In genomic region chr9:133931059-133931458, GRCh38 we compare ENCODE assay signal across 28 cellular contexts.
DNase-seq lines count a peak whose midpoint lies in the region; ATAC-seq and TF ChIP-seq lines count a peak whose summit lies in the region.
"Had no signal": no experiment of that assay in that cellular context is flagged by ENCODE, and none has a peak within 500 bp of the region (broad histone marks: within the 10 kb centered on the region; RNA-seq: fewer than 3 reads in every experiment).

No MANE protein-coding gene starts in this region.

- H3K9me3 ChIP-seq in uterus (no peaks in the 10 kb centered on the region), Peyer's patch (no peaks in the 10 kb centered on the region)
- H3K9me3 ChIP-seq: ascending aorta, heart left ventricle, mucosa of descending colon, pancreas had no signal

- H3K36me3 Mint-ChIP-seq in activated naive CD8-positive, alpha-beta T cell treated with anti-CD3 and anti-CD28 coated beads, Interleukin-2, amount 50 U/mL, for 24 hours (ENCODE audit: low read depth): no peaks in the 10 kb centered on the region
- H3K36me3 Mint-ChIP-seq in activated naive CD8-positive, alpha-beta T cell treated with anti-CD3 and anti-CD28 coated beads for 36 hours: no peaks in the 10 kb centered on the region
- H3K36me3 Mint-ChIP-seq: activated naive CD4-positive, alpha-beta T cell treated with anti-CD3 and anti-CD28 coated beads, Interleukin-2, amount 50 U/mL, for 72 hours had no signal

- no peak for TF ChIP-seq POLR2A in uterus (IDR thresholded peaks at IDR 0.05)
- no peak for TF ChIP-seq POLR2A in Peyer's patch (IDR thresholded peaks at IDR 0.05)

- intact Hi-C loops in uterus (cut with DNase I; ENCODE audit: low total_unique reads): no loop called here

- TF ChIP-seq CTCF in uterus (IDR thresholded peaks at IDR 0.05) (no peak), Peyer's patch (IDR thresholded peaks at IDR 0.05) (no peak)

- no peak overlapping the region for H3K4me3 ChIP-seq in uterus
- H3K4me3 ChIP-seq in Peyer's patch: no peak overlapping the region
- H3K4me3 ChIP-seq: ascending aorta, heart left ventricle, mucosa of descending colon, pancreas, SK-N-MC had no signal

- H3K4me3 Mint-ChIP-seq in activated naive CD8-positive, alpha-beta T cell treated with anti-CD3 and anti-CD28 coated beads, Interleukin-2, amount 50 U/mL, for 24 hours: no peak overlapping the region
- no peak overlapping the region for H3K4me3 Mint-ChIP-seq in activated naive CD8-positive, alpha-beta T cell treated with anti-CD3 and anti-CD28 coated beads for 36 hours
- H3K4me3 Mint-ChIP-seq: activated CD4-positive, alpha-beta T cell treated with anti-CD3 and anti-CD28 coated beads for 36 hours; CD14-positive monocyte; nephron; T-helper 1 cell treated with Interleukin-12 subunit alpha and Interleukin-12 subunit beta and Interleukin-4 antibody, amounts not matched to agents 30 μg/mL and 1 μg/mL, for 36 hours; type B pancreatic cell had no signal

- H3K36me3 ChIP-seq in uterus (no peaks in the 10 kb centered on the region), Peyer's patch (no peaks in the 10 kb centered on the region)
- H3K36me3 ChIP-seq: ascending aorta, heart left ventricle, pancreas had no signal

- no peaks in the 10 kb centered on the region for H3K4me1 Mint-ChIP-seq in activated naive CD8-positive, alpha-beta T cell treated with anti-CD3 and anti-CD28 coated beads, Interleukin-2, amount 50 U/mL, for 24 hours
- no peaks in the 10 kb centered on the region for H3K4me1 Mint-ChIP-seq in activated naive CD8-positive, alpha-beta T cell treated with anti-CD3 and anti-CD28 coated beads for 36 hours
- H3K4me1 Mint-ChIP-seq: activated CD4-positive, alpha-beta T cell treated with anti-CD3 and anti-CD28 coated beads for 36 hours; CD14-positive monocyte had no signal

- ATAC-seq in activated naive CD8-positive, alpha-beta T cell treated with anti-CD3 and anti-CD28 coated beads, Interleukin-2, amount 50 U/mL, for 24 hours: peak; percentile 17
- ATAC-seq in GM21423 (IDR thresholded peaks at IDR 0.05; ENCODE audit: unreplicated experiment): no peak
- ATAC-seq: activated CD4-positive, alpha-beta T cell treated with anti-CD3 and anti-CD28 coated beads for 36 hours; activated naive CD4-positive, alpha-beta T cell treated with anti-CD3 and anti-CD28 coated beads, Interleukin-2, amount 50 U/mL, for 72 hours; esophagus mucosa; heart left ventricle; mucosa of descending colon had no signal

- H3K4me1 ChIP-seq in uterus: peaks cover 0 to 8% of the 10 kb centered on the region in 2 donors
- peaks cover 0 to 20% (median 10%) of the 10 kb centered on the region in 4 donors for H3K4me1 ChIP-seq in Peyer's patch
- H3K4me1 ChIP-seq: ascending aorta had no signal

- no peaks in the 10 kb centered on the region for H3K27me3 Mint-ChIP-seq in activated naive CD8-positive, alpha-beta T cell treated with anti-CD3 and anti-CD28 coated beads, Interleukin-2, amount 50 U/mL, for 24 hours
- no peaks in the 10 kb centered on the region for H3K27me3 Mint-ChIP-seq in activated naive CD8-positive, alpha-beta T cell treated with anti-CD3 and anti-CD28 coated beads for 36 hours
- H3K27me3 Mint-ChIP-seq: activated CD4-positive, alpha-beta T cell treated with anti-CD3 and anti-CD28 coated beads for 36 hours; type B pancreatic cell had no signal

- H3K27me3 ChIP-seq in uterus (no peaks in the 10 kb centered on the region), Peyer's patch (no peaks in the 10 kb centered on the region)
- H3K27me3 ChIP-seq: ascending aorta, heart left ventricle, pancreas had no signal

- H3K9me3 Mint-ChIP-seq in activated naive CD8-positive, alpha-beta T cell treated with anti-CD3 and anti-CD28 coated beads, Interleukin-2, amount 50 U/mL, for 24 hours: no peaks in the 10 kb centered on the region
- no peaks in the 10 kb centered on the region for H3K9me3 Mint-ChIP-seq in activated naive CD8-positive, alpha-beta T cell treated with anti-CD3 and anti-CD28 coated beads for 36 hours
- H3K9me3 Mint-ChIP-seq: nephron; T-helper 1 cell treated with Interleukin-12 subunit alpha and Interleukin-12 subunit beta and Interleukin-4 antibody, amounts not matched to agents 30 μg/mL and 1 μg/mL, for 36 hours; type B pancreatic cell had no signal

- H3K27ac Mint-ChIP-seq in activated naive CD8-positive, alpha-beta T cell treated with anti-CD3 and anti-CD28 coated beads, Interleukin-2, amount 50 U/mL, for 24 hours: no peak overlapping the region
- no peak overlapping the region for H3K27ac Mint-ChIP-seq in activated naive CD8-positive, alpha-beta T cell treated with anti-CD3 and anti-CD28 coated beads for 36 hours
- H3K27ac Mint-ChIP-seq: activated CD4-positive, alpha-beta T cell treated with anti-CD3 and anti-CD28 coated beads for 36 hours; activated naive CD4-positive, alpha-beta T cell treated with anti-CD3 and anti-CD28 coated beads, Interleukin-2, amount 50 U/mL, for 72 hours; T-helper 1 cell treated with Interleukin-12 subunit alpha and Interleukin-12 subunit beta and Interleukin-4 antibody, amounts not matched to agents 30 μg/mL and 1 μg/mL, for 36 hours had no signal

- H3K27ac ChIP-seq in uterus (no peak overlapping the region), Peyer's patch (no peak overlapping the region)
- H3K27ac ChIP-seq: ascending aorta, heart left ventricle, pancreas, SK-N-MC had no signal

- no peak for DNase-seq in activated naive CD8-positive, alpha-beta T cell treated with anti-CD3 and anti-CD28 coated beads, Interleukin-2, amount 50 U/mL, for 24 hours
- DNase-seq in activated naive CD8-positive, alpha-beta T cell treated with anti-CD3 and anti-CD28 coated beads for 36 hours: no peak
- DNase-seq in NCI-H2196 (lab: John Stamatoyannopoulos, UW; ENCODE audit: unreplicated experiment) (peak; percentile 41), left kidney (ENCODE audit: low read depth, low spot score) (peak; percentile 18), uterus (no peak), Peyer's patch (no peak)
- DNase-seq: activated CD4-positive, alpha-beta T cell treated with anti-CD3 and anti-CD28 coated beads for 36 hours; activated T-cell treated with anti-CD3 and anti-CD28 coated beads for 4 hours; cortex of kidney; foreskin fibroblast; GOT3; heart left ventricle; mucosa of descending colon; NCI-H1436 treated with DMSO at 0.1 percent for 48 hours; NCI-H2227 treated with DMSO at 0.1 percent for 48 hours; NCI-H82; pancreas; small intestine; stimulated activated CD4-positive, alpha-beta T cell treated with anti-CD3 and anti-CD28 coated beads, Interleukin-1b, Interleukin-23, amount 100 ng/mL, for 48 hours had no signal

Comparison
In these comparisons a context has a peak if more than half of its experiments do, and no peak if none do; other contexts are left out.
1. DNase-seq: peak in NCI-H2196 (single experiment) and left kidney (single experiment); none in activated naive CD8-positive, alpha-beta T cell treated with anti-CD3 and anti-CD28 coated beads, Interleukin-2, amount 50 U/mL, for 24 hours (single experiment), activated naive CD8-positive, alpha-beta T cell treated with anti-CD3 and anti-CD28 coated beads for 36 hours (single experiment), uterus (0 of 2) and Peyer's patch (0 of 3).